ENCODE assay signal across 28 cellular contexts in genomic region chr21:22889445-22889844, GRCh38.
"Had no signal": no experiment of that assay in that cellular context is flagged by ENCODE, and none has a peak within 500 bp of the region (broad histone marks: within the 10 kb centered on the region; RNA-seq: fewer than 3 reads in every experiment).

No MANE protein-coding gene starts in this region.

- H3K27me3 ChIP-seq: MG63, Peyer's patch, SJSA1 had no signal

- FAIRE-seq: K562 had no signal

- ATAC-seq: K562 had no signal

- DNase-seq: Kasumi-1, KG1, MG63, NCI-H1048, NCI-H1092 treated with DMSO at 0.1 percent for 48 hours, NCI-H1417, NCI-H1436, NCI-H146, NCI-H1694, NCI-H187, NCI-H1930, NCI-H2029 treated with DMSO at 0.1 percent for 48 hours, NCI-H2081 treated with DMSO at 0.1 percent for 48 hours, NCI-H2107, NCI-H226, NCI-H446 treated with DMSO at 0.1 percent for 48 hours, NCI-H510A, NCI-H526, NCI-H774, Peyer's patch, Right ventricle myocardium superior, RPMI8226, SHP77 treated with DMSO at 0.1 percent for 48 hours, SK-N-SH, SW 1271, T-helper 1 cell had no signal

- H3K4me3 ChIP-seq: K562, MG63, Peyer's patch, SJSA1 had no signal

- H3K36me3 ChIP-seq: MG63, Peyer's patch, SJSA1 had no signal
